In genomic region chr10:22250897-22251605, GRCh38 we compare ENCODE assay signal across 8 cellular contexts. TPM values are rescaled to one million over a fixed set of nuclear protein-coding genes. Genes with fewer than 3 reads are reported as not detected.
DNase-seq lines count a peak whose midpoint lies in the region; ATAC-seq, FAIRE-seq and TF ChIP-seq lines count a peak whose summit lies in the region.

No MANE protein-coding gene starts in this region.

- no peak for TF ChIP-seq RAD21 in K562 (CRISPR knock-in tag; conservative IDR thresholded peaks at IDR 0.05 in 1 of 2, IDR thresholded peaks at IDR 0.05 in 1 of 2)

- no peak for DNase-seq in CD8-positive, alpha-beta T cell
- DNase-seq in LHCN-M2 (ENCODE audit: low read depth) (peak; percentile 19), K562 (ENCODE audit: extremely low read depth in 1 of 4, low spot score in 3 of 4) (no peak), lower leg skin (ENCODE audit: low spot score in 2 of 2) (no peak), type B pancreatic cell (ENCODE audit: extremely low spot score, unreplicated experiment) (no peak), NCI-H2171 (lab: John Stamatoyannopoulos, UW) (no peak), kidney glomerular epithelial cell (lab: John Stamatoyannopoulos, UW) (no peak)

- CTCF ChIA-PET in CD8-positive, alpha-beta T cell (lab: Charles Lee), result no interaction called here
- CTCF ChIA-PET in K562 (lab: Yijun Ruan, JAX; ENCODE audit: low intra/inter-chr PET ratio), result interaction anchor here (0.7 kb wide), 1 partner anchor 261 kb away, joined by 3 read pairs; no protein-coding TSS in a partner anchor

- no peaks in the 10 kb centered on the region for H3K9me1 ChIP-seq in K562 (ENCODE audit: control insufficient read depth, insufficient read depth, low read length)

- peaks cover 10% of the 10 kb centered on the region for H3K27me3 ChIP-seq in CD8-positive, alpha-beta T cell (ENCODE audit: insufficient read depth, low read length)
- H3K27me3 ChIP-seq in K562 (ENCODE audit: control insufficient read depth in 2 of 2, insufficient read depth in 2 of 2, low read length in 2 of 2), result no peaks in the 10 kb centered on the region

- H3K9ac ChIP-seq in K562 (ENCODE audit: insufficient read depth in 1 of 2, low read depth in 2 of 2, low read length in 2 of 2), result no peak overlapping the region

- no peaks in the 10 kb centered on the region for H3K9me3 ChIP-seq in CD8-positive, alpha-beta T cell (ENCODE audit: low read length)
- H3K9me3 ChIP-seq in K562 (replicated peaks; ENCODE audit: control insufficient read depth, insufficient read depth, low read depth, low read length), result peaks cover 2% of the 10 kb centered on the region; the same call in 1 of the 2 replicates

- peaks cover 28% of the 10 kb centered on the region for H3K4me1 Mint-ChIP-seq in CD8-positive, alpha-beta T cell (ENCODE audit: low read depth)
- peaks cover 5% of the 10 kb centered on the region for H3K4me1 Mint-ChIP-seq in type B pancreatic cell (ENCODE audit: unreplicated experiment)

- no peak for TF ChIP-seq EP300 in K562 (IDR thresholded peaks at IDR 0.05; ENCODE audit: low read length)

- no peak overlapping the region for H3K4me2 ChIP-seq in K562 (ENCODE audit: insufficient read depth, low read length)

- no peak for FAIRE-seq in K562 (lab: Jason Lieb, UNC)

- no peaks in the 10 kb centered on the region for H4K20me1 ChIP-seq in K562 (replicated peaks; ENCODE audit: control insufficient read depth, insufficient read depth, low read length)

- POLR2A ChIA-PET in CD8-positive, alpha-beta T cell (lab: Charles Lee), result interaction anchor here (1.4 to 1.5 kb wide), 2 partner anchors 22 to 69 kb away, joined by 3 read pairs; no protein-coding TSS in a partner anchor
- POLR2A ChIA-PET in K562 (lab: Yijun Ruan, JAX), result no interaction called here

- H3K4me3 ChIP-seq in CD8-positive, alpha-beta T cell (ENCODE audit: low read depth, low read length), result peak overlapping the region; percentile 59
- no peak overlapping the region for H3K4me3 ChIP-seq in K562
- H3K4me3 ChIP-seq in lower leg skin (ENCODE audit: low read depth, poor library complexity, severe bottlenecking), result peak overlapping the region; percentile 82

- H3K4me1 ChIP-seq in CD8-positive, alpha-beta T cell (ENCODE audit: insufficient read depth, low read length), result peaks cover 6% of the 10 kb centered on the region
- H3K4me1 ChIP-seq in K562 (replicated peaks in 1 of 2; ENCODE audit: control insufficient read depth in 2 of 2, insufficient read depth in 2 of 2, low read length in 2 of 2), result peaks cover 0 to 11% of the 10 kb centered on the region in 2 experiments; a peak in 4 of 5 replicates

- no peak for ATAC-seq in CD8-positive, alpha-beta T cell
- ATAC-seq in K562, result no peak
- ATAC-seq in GM21576 (IDR thresholded peaks at IDR 0.05; ENCODE audit: unreplicated experiment), result no peak

- H3K79me2 ChIP-seq in K562 (ENCODE audit: control insufficient read depth, insufficient read depth, low read length), result no peaks in the 10 kb centered on the region

- no peaks in the 10 kb centered on the region for H3K36me3 ChIP-seq in CD8-positive, alpha-beta T cell (ENCODE audit: insufficient read depth, low read length)
- H3K36me3 ChIP-seq in K562 (ENCODE audit: control insufficient read depth, insufficient read depth, low read length), result no peaks in the 10 kb centered on the region

- no peak for TF ChIP-seq CTCF in CD8-positive, alpha-beta T cell (IDR thresholded peaks at IDR 0.05)
- TF ChIP-seq CTCF in K562 (IDR thresholded peaks at IDR 0.05 in 2 of 3, conservative IDR thresholded peaks at IDR 0.05 in 1 of 3; ENCODE audit: insufficient read depth in 2 of 3, low read depth in 1 of 3, low read length in 3 of 3), result no peak
- TF ChIP-seq CTCF in lower leg skin (IDR thresholded peaks at IDR 0.05), result no peak
- TF ChIP-seq CTCF in type B pancreatic cell (conservative IDR thresholded peaks at IDR 0.05), result no peak

- peaks cover 7% of the 10 kb centered on the region for H3K36me3 Mint-ChIP-seq in CD8-positive, alpha-beta T cell
- H3K36me3 Mint-ChIP-seq in type B pancreatic cell, result no peaks in the 10 kb centered on the region

- TF ChIP-seq POLR2A in K562 (conservative IDR thresholded peaks at IDR 0.05) (no peak), lower leg skin (IDR thresholded peaks at IDR 0.05) (no peak)

- H3K27ac Mint-ChIP-seq in CD8-positive, alpha-beta T cell, result peak overlapping the region; percentile 98
- peak overlapping the region; percentile 88 for H3K27ac Mint-ChIP-seq in type B pancreatic cell

- H3K27me3 Mint-ChIP-seq in CD8-positive, alpha-beta T cell (ENCODE audit: low read depth), result peaks cover 30% of the 10 kb centered on the region
- peaks cover 59% of the 10 kb centered on the region for H3K27me3 Mint-ChIP-seq in type B pancreatic cell

- H3K9me3 Mint-ChIP-seq in CD8-positive, alpha-beta T cell, result no peaks in the 10 kb centered on the region
- H3K9me3 Mint-ChIP-seq in type B pancreatic cell, result no peaks in the 10 kb centered on the region

- peak overlapping the region; percentile 77 for H3K27ac ChIP-seq in CD8-positive, alpha-beta T cell (ENCODE audit: low read depth, low read length)
- H3K27ac ChIP-seq in K562 (ENCODE audit: extremely low read depth, low read depth, low read length), result no peak overlapping the region

- in situ Hi-C loops in K562 (cut with MboI), result no loop called here

- BruUV-seq in K562 (replicated peaks; lab: Mats Ljungman, UMichigan), result no TSS peak

- no peak overlapping the region for H2AFZ ChIP-seq in K562 (ENCODE audit: low read depth, low read length)

- 65% methylated on average over 12 of the region's 12 CpGs for WGBS in K562 (ENCODE audit: insufficient coverage, low coverage, missing lambda C conversion rate)
- WGBS in lower leg skin, 2 donors, result 15 to 16% methylated on average over 12 of the region's 12 CpGs

- H3K4me3 Mint-ChIP-seq in CD8-positive, alpha-beta T cell, result peak overlapping the region; percentile 94
- peak overlapping the region; percentile 95 for H3K4me3 Mint-ChIP-seq in type B pancreatic cell

- intact Hi-C loops in CD8-positive, alpha-beta T cell (cut with DNase I, micrococcal nuclease), result loop anchor here (1.0 to 10.0 kb wide), 7 partner anchors 22 to 756 kb away; no protein-coding TSS in a partner anchor
- intact Hi-C loops in K562 (cut with micrococcal nuclease), result loop anchor here (10.0 kb wide), 1 partner anchor 284 kb away; no protein-coding TSS in a partner anchor
- intact Hi-C loops in lower leg skin (cut with DNase I; ENCODE audit: low total_unique reads), result loop anchor here (5.0 kb wide), 1 partner anchor 71 kb away; the partner anchor contains the start of gene BMI1

TF ChIP-seq in K562, 482 proteins besides CTCF, POLR2A, EP300 and RAD21:
- TF ChIP-seq HMGXB4 (CRISPR knock-in tag; IDR thresholded peaks at IDR 0.05) (no peak), ZNF354B (CRISPR knock-in tag; IDR thresholded peaks at IDR 0.05) (no peak), GTF2A2 (tag; IDR thresholded peaks at IDR 0.05) (no peak), ZC3H11A (IDR thresholded peaks at IDR 0.05; ENCODE audit: low read depth, low read length) (peak; percentile 64; the same call in 1 of the 2 replicates), HDAC3 (IDR thresholded peaks at IDR 0.05; ENCODE audit: borderline replicate concordance, partially characterized antibody) (no peak), ZNF143 (CRISPR knock-in tag; IDR thresholded peaks at IDR 0.05) (no peak), ZNF146 (CRISPR knock-in tag; IDR thresholded peaks at IDR 0.05; ENCODE audit: unreplicated experiment) (no peak)

RNA-seq across cellular contexts. Expression of gene EBLN1, which starts 33.2 kb away (rescaled TPM):
- not detected for total RNA-seq in CD8-positive, alpha-beta T cell
- total RNA-seq in LHCN-M2 (2014; rRNA removed), result 0.26 TPM in 1 of 2 replicates, not detected in the other
- polyA plus RNA-seq in LHCN-M2 (2012), result not detected
- total RNA-seq in K562 (2011; cell fraction: chromatin; rRNA removed; ENCODE audit: low replicate concordance), result 0.76 and 3.1 TPM in 2 replicates
- 0.67 and 1.1 TPM in 2 replicates for total RNA-seq in K562 (2011; cell fraction: nucleolus; rRNA removed)
- 0.73 TPM in 1 of 2 replicates, not detected in the other for total RNA-seq in K562 (2011; cell fraction: nucleoplasm; rRNA removed)
- total RNA-seq in K562 (2014; rRNA removed), result 0.32 and 0.61 TPM in 2 replicates
- 0.80 and 0.99 TPM in 2 replicates for total RNA-seq in K562 (2014; rRNA removed; fragmentation: Illumina TruSeq; extraction: Trizol)
- 0.30 and 0.40 TPM in 2 replicates for total RNA-seq in K562 (2015; rRNA removed; fragmentation: Illumina TruSeq; extraction: Trizol)
- total RNA-seq in K562 (2021), result 0.95 and 1.1 TPM in 2 replicates
- polyA plus RNA-seq in K562 (2011; rRNA removed), result 0.06 TPM in 1 of 2 replicates, not detected in the other
- polyA plus RNA-seq in K562 (2011; cell fraction: cytosol; rRNA removed), result 0.09 TPM in 1 of 2 replicates, not detected in the other
- not detected in 2 replicates for polyA plus RNA-seq in K562 (2011; cell fraction: nucleus; rRNA removed)
- 0.40 and 0.76 TPM in 2 replicates for polyA plus RNA-seq in K562 (2012)
- polyA plus RNA-seq in K562 (2014; fragmentation: Illumina TruSeq; extraction: Trizol), result 1.00 and 1.5 TPM in 2 replicates
- 1 to 10 TPM; 2.5 to 3.1 TPM for polyA plus RNA-seq in K562 (2014; fragmentation: Nextera tagmentation; extraction: Ambion mirVana)
- polyA plus RNA-seq in K562 (2014; rRNA removed), result 0.50 and 1.1 TPM in 2 replicates
- not detected in 2 replicates for polyA minus RNA-seq in K562 (2011; rRNA and poly(A)+ RNA removed)
- polyA minus RNA-seq in K562 (2011; cell fraction: cytosol; rRNA and poly(A)+ RNA removed), result not detected in 2 replicates
- not detected in 2 replicates for polyA minus RNA-seq in K562 (2011; cell fraction: nucleus; rRNA and poly(A)+ RNA removed)
- not detected for total RNA-seq in lower leg skin
- not detected in 2 replicates for total RNA-seq in type B pancreatic cell (ENCODE audit: low replicate concordance)
